In the genomic region with DNA sequence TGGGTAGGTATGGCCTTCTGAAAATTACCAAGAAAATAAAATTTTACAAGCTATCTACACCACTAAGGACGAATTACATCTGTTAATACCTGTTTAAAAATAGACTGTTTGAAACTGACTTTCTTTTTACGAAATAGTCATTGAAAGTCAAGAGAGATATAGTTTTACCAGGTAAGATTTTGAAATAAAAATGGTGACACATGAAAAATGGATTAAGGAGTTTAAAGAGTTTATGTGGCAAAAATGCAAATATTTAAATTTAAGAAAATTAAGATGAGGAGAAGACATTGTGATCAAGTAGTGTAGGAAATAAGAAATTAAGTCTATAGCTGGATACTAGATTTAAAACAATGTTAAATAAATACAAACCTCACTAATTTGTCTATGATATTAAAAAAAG, we compare ENCODE assay signal across 29 cellular contexts.
"Had no signal": no experiment of that assay in that cellular context is flagged by ENCODE, and none has a peak within 500 bp of the region (broad histone marks: within the 10 kb centered on the region; RNA-seq: fewer than 3 reads in every experiment).

No MANE protein-coding gene starts in this region.

- FAIRE-seq: urothelium cell line had no signal

- H3K9me3 Mint-ChIP-seq: stimulated activated effector memory CD8-positive, alpha-beta T cell treated with anti-CD3 and anti-CD28 coated beads, Interleukin-12 subunit alpha, Interleukin-12 subunit beta, amount 100 ng/mL, for 72 hours; stimulated activated memory B cell treated with anti-CD40 and anti-IgM and Interleukin-4, amounts not matched to agents 10 μg/mL and 1 μg/mL and 100 μg/mL, for 72 hours; stimulated activated naive B cell treated with anti-CD40 and anti-IgM and Interleukin-4, amounts not matched to agents 10 μg/mL and 1 μg/mL and 100 μg/mL, for 72 hours; stimulated activated naive CD8-positive, alpha-beta T cell treated with anti-CD3 and anti-CD28 coated beads, Interleukin-15, amount 100 ng/mL, for 72 hours; stimulated activated naive CD8-positive, alpha-beta T cell treated with anti-CD3 and anti-CD28 coated beads, Interleukin-15, Interleukin-2, amounts not matched to agents 100 ng/mL and 50 ng/mL, for 24 hours had no signal

- ATAC-seq: stimulated activated effector memory CD8-positive, alpha-beta T cell treated with anti-CD3 and anti-CD28 coated beads, Interleukin-12 subunit alpha, Interleukin-12 subunit beta, amount 100 ng/mL, for 72 hours; stimulated activated memory B cell treated with anti-CD40 and anti-IgM and Interleukin-4, amounts not matched to agents 10 μg/mL and 1 μg/mL and 100 μg/mL, for 72 hours; stimulated activated naive B cell treated with anti-CD40 and anti-IgM and Interleukin-4, amounts not matched to agents 10 μg/mL and 1 μg/mL and 100 μg/mL, for 72 hours; stimulated activated naive CD8-positive, alpha-beta T cell treated with anti-CD3 and anti-CD28 coated beads, Interleukin-15, amount 100 ng/mL, for 72 hours; stimulated activated naive CD8-positive, alpha-beta T cell treated with anti-CD3 and anti-CD28 coated beads, Interleukin-15, Interleukin-2, amounts not matched to agents 100 U/mL and 50 U/mL, for 24 hours; upper lobe of right lung had no signal

- H3K36me3 ChIP-seq: stomach, suprapubic skin, thoracic aorta, thyroid gland, tibial artery, transverse colon, upper lobe of left lung, upper lobe of right lung, uterus, vagina had no signal

- H3K27ac Mint-ChIP-seq: stimulated activated memory B cell treated with anti-CD40 and anti-IgM and Interleukin-4, amounts not matched to agents 10 μg/mL and 1 μg/mL and 100 μg/mL, for 72 hours; stimulated activated naive B cell treated with anti-CD40 and anti-IgM and Interleukin-4, amounts not matched to agents 10 μg/mL and 1 μg/mL and 100 μg/mL, for 72 hours; stimulated activated naive CD8-positive, alpha-beta T cell treated with anti-CD3 and anti-CD28 coated beads, Interleukin-15, amount 100 ng/mL, for 72 hours; stimulated activated naive CD8-positive, alpha-beta T cell treated with anti-CD3 and anti-CD28 coated beads, Interleukin-15, Interleukin-2, amounts not matched to agents 100 ng/mL and 50 ng/mL, for 24 hours; type B pancreatic cell had no signal

- H3K4me3 ChIP-seq: stomach, suprapubic skin, testis, thoracic aorta, thyroid gland, tibial artery, tibial nerve, transverse colon, upper lobe of left lung, upper lobe of right lung, uterus, vagina had no signal

- H3K36me3 Mint-ChIP-seq: stimulated activated effector memory CD8-positive, alpha-beta T cell treated with anti-CD3 and anti-CD28 coated beads, Interleukin-12 subunit alpha, Interleukin-12 subunit beta, amount 100 ng/mL, for 72 hours; stimulated activated memory B cell treated with anti-CD40 and anti-IgM and Interleukin-4, amounts not matched to agents 10 μg/mL and 1 μg/mL and 100 μg/mL, for 72 hours; stimulated activated naive B cell treated with anti-CD40 and anti-IgM and Interleukin-4, amounts not matched to agents 10 μg/mL and 1 μg/mL and 100 μg/mL, for 72 hours; type B pancreatic cell had no signal

- H3K27me3 Mint-ChIP-seq: type B pancreatic cell had no signal

- H3K4me1 ChIP-seq: stomach, suprapubic skin, testis, thyroid gland, tibial artery, tibial nerve, transverse colon, upper lobe of left lung, upper lobe of right lung, uterus, vagina had no signal

- H3K4me1 Mint-ChIP-seq: stimulated activated memory B cell treated with anti-CD40 and anti-IgM and Interleukin-4, amounts not matched to agents 10 μg/mL and 1 μg/mL and 100 μg/mL, for 72 hours; stimulated activated naive B cell treated with anti-CD40 and anti-IgM and Interleukin-4, amounts not matched to agents 10 μg/mL and 1 μg/mL and 100 μg/mL, for 72 hours had no signal

- H3K4me3 Mint-ChIP-seq: stimulated activated effector memory CD8-positive, alpha-beta T cell treated with anti-CD3 and anti-CD28 coated beads, Interleukin-12 subunit alpha, Interleukin-12 subunit beta, amount 100 ng/mL, for 72 hours; stimulated activated memory B cell treated with anti-CD40 and anti-IgM and Interleukin-4, amounts not matched to agents 10 μg/mL and 1 μg/mL and 100 μg/mL, for 72 hours; stimulated activated naive B cell treated with anti-CD40 and anti-IgM and Interleukin-4, amounts not matched to agents 10 μg/mL and 1 μg/mL and 100 μg/mL, for 72 hours; stimulated activated naive CD8-positive, alpha-beta T cell treated with anti-CD3 and anti-CD28 coated beads, Interleukin-15, amount 100 ng/mL, for 72 hours; stimulated activated naive CD8-positive, alpha-beta T cell treated with anti-CD3 and anti-CD28 coated beads, Interleukin-15, Interleukin-2, amounts not matched to agents 100 ng/mL and 50 ng/mL, for 24 hours; type B pancreatic cell had no signal

- H3K9me3 ChIP-seq: stomach, suprapubic skin, testis, thoracic aorta, thyroid gland, tibial artery, tibial nerve, transverse colon, upper lobe of left lung, upper lobe of right lung, uterus, vagina had no signal

- DNase-seq: stimulated activated CD4-positive, alpha-beta T cell treated with anti-CD3 and anti-CD28 coated beads, Interleukin-2, amount 100 ng/mL, for 48 hours; stimulated activated CD4-positive, alpha-beta T cell treated with anti-CD3 and anti-CD28 coated beads, Interleukin-4, amount 100 ng/mL, for 1 hour; stimulated activated CD4-positive, alpha-beta T cell treated with anti-CD3 and anti-CD28 coated beads, Interleukin-4, amount 100 ng/mL, for 24 hours; stimulated activated CD4-positive, alpha-beta T cell treated with anti-CD3 and anti-CD28 coated beads, Interleukin-4, amount 100 ng/mL, for 4 hours; stimulated activated CD8-positive, alpha-beta memory T cell treated with anti-CD3 and anti-CD28 coated beads, Interleukin-4, amount 100 ng/mL, for 48 hours; stimulated activated naive B cell treated with anti-CD40 and anti-IgM and Interleukin-4, amounts not matched to agents 10 μg/mL and 1 μg/mL and 100 μg/mL, for 72 hours; stimulated activated naive CD4-positive, alpha-beta T cell; stimulated activated naive CD4-positive, alpha-beta T cell treated with Interleukin-2 at 50 U/mL for 16 hours; stimulated activated naive CD8-positive, alpha-beta T cell treated with anti-CD3 and anti-CD28 coated beads, Interleukin-15, amount 100 ng/mL, for 72 hours; stimulated activated naive CD8-positive, alpha-beta T cell treated with anti-CD3 and anti-CD28 coated beads, Interleukin-15, Interleukin-2, amounts not matched to agents 100 U/mL and 50 U/mL, for 24 hours; stomach; substantia nigra; testis; thyroid gland; tibial artery; transverse colon; trophoblast cell; upper lobe of left lung; upper lobe of right lung; uterus had no signal

- H3K27ac ChIP-seq: stomach, suprapubic skin, testis, thoracic aorta, thyroid gland, tibial artery, tibial nerve, transverse colon, upper lobe of left lung, upper lobe of right lung, uterus, vagina had no signal

- H3K27me3 ChIP-seq: stomach, suprapubic skin, testis, thyroid gland, tibial artery, tibial nerve, transverse colon, upper lobe of left lung, upper lobe of right lung, uterus, vagina had no signal
